In the genomic region with DNA sequence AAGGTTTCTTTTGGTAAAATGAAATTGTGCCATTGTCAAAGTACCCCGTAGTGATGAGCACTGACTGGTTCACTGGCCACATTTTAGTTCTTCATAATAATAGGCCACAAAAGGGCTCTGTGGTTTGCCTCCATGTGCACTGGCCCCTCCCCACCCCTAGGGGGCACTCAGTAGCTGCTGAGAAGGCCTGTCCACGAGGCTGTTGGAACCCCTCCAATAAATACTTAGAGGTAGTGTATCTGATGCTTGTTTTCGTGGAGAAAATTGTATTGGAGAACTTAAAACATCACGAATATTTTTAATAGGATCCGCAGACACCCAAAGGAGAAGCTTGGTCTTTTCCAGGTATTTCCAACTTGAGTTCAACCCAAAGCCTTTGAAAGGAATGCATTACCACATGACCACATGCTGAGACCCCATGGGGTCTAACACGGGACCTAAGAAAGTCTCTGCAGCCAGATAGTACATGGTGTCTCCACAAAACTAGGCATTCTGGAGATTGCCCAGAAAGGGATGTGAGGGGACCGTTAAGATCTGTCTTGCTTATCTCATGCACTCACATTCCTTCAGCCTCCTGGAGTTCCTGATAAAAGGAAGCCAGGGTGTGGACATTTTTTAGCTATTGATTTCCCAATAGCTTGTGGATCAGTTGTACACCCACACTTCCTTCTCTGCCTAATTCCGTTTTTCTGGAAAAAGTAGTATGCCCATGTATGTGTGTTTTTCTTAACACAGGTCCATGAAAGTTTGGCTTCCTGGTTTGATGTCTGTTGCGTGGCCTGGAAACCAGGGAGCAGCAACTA, we compare ENCODE assay signal across 9 cellular contexts. TPM values are rescaled to one million over a fixed set of nuclear protein-coding genes. Genes with fewer than 3 reads are reported as not detected.
DNase-seq lines count a peak whose midpoint lies in the region; ATAC-seq and TF ChIP-seq lines count a peak whose summit lies in the region.
"Had no signal": no experiment of that assay in that cellular context is flagged by ENCODE, and none has a peak within 500 bp of the region (broad histone marks: within the 10 kb centered on the region; RNA-seq: fewer than 3 reads in every experiment).

No MANE protein-coding gene starts in this region.

- H4K20me1 ChIP-seq in OCI-LY7 (ENCODE audit: insufficient read depth, low read length), result no peaks in the 10 kb centered on the region

- H3K4me3 ChIP-seq in OCI-LY7 (ENCODE audit: low read depth, low read length, poor library complexity, severe bottlenecking) (no peak overlapping the region), breast epithelium (no peak overlapping the region), right lobe of liver (no peak overlapping the region), aorta (ENCODE audit: low read length in 2 of 2) (no peak overlapping the region)

- WGBS in right lobe of liver (ENCODE audit: insufficient coverage, low coverage, low lambda C conversion rate, missing lambda C conversion rate), result 28% methylated on average over 8 of the region's 9 CpGs
- WGBS in aorta, 2 donors, result 61 to 64% methylated on average over 9 of the region's 9 CpGs

- POLR2A ChIA-PET in OCI-LY7 (lab: Charles Lee), result interaction anchor here (0.8 kb wide), 1 partner anchor 25 kb away, joined by 3 read pairs; no protein-coding TSS in a partner anchor

- no peaks in the 10 kb centered on the region for H3K4me1 ChIP-seq in OCI-LY7 (ENCODE audit: insufficient read depth, low read length, poor library complexity, severe bottlenecking)
- H3K4me1 ChIP-seq in breast epithelium, result no peaks in the 10 kb centered on the region
- peaks cover 0 to 12% (median 4%) of the 10 kb centered on the region in 4 donors for H3K4me1 ChIP-seq in right lobe of liver
- H3K4me1 ChIP-seq in aorta (ENCODE audit: control insufficient read depth in 1 of 2, insufficient read depth in 2 of 2, low read length in 2 of 2), result no peaks in the 10 kb centered on the region

- ATAC-seq in HG03342 (IDR thresholded peaks at IDR 0.05; ENCODE audit: unreplicated experiment) (peak; percentile 78), right lobe of liver (peak; percentile 96 to 97 (median 96)), aorta (ENCODE audit: low FRiP score) (peak; percentile 75)

- H3K36me3 ChIP-seq in OCI-LY7 (ENCODE audit: insufficient read depth, low read length) (no peaks in the 10 kb centered on the region), breast epithelium (no peaks in the 10 kb centered on the region), right lobe of liver (no peaks in the 10 kb centered on the region), aorta (ENCODE audit: control insufficient read depth in 1 of 2, insufficient read depth in 2 of 2, low read length in 1 of 2) (no peaks in the 10 kb centered on the region)

- H3K79me2 ChIP-seq in OCI-LY7 (ENCODE audit: insufficient read depth, low read depth, low read length), result no peaks in the 10 kb centered on the region

- in situ Hi-C loops in G401 (cut with HindIII; ENCODE audit: low sequenced_read_pairs), result no loop called here

- H3K9me2 ChIP-seq in OCI-LY7 (ENCODE audit: insufficient read depth, low read length), result no peaks in the 10 kb centered on the region

- H3K9me3 ChIP-seq in OCI-LY7 (ENCODE audit: low read length) (no peaks in the 10 kb centered on the region), breast epithelium (no peaks in the 10 kb centered on the region), right lobe of liver (no peaks in the 10 kb centered on the region), aorta (ENCODE audit: control insufficient read depth, low read length) (peaks cover 1% of the 10 kb centered on the region)
- H3K9me3 ChIP-seq: neutrophil had no signal

- H3K4me2 ChIP-seq in OCI-LY7 (ENCODE audit: low read length), result no peak overlapping the region

- no peak for TF ChIP-seq POLR2A in breast epithelium (IDR thresholded peaks at IDR 0.05)
- no peak for TF ChIP-seq POLR2A in right lobe of liver (IDR thresholded peaks at IDR 0.05)

- no peak overlapping the region for H3K27ac ChIP-seq in OCI-LY7 (ENCODE audit: low read depth, low read length, poor library complexity, severe bottlenecking)
- no peak overlapping the region for H3K27ac ChIP-seq in breast epithelium
- no peak overlapping the region for H3K27ac ChIP-seq in right lobe of liver
- H3K27ac ChIP-seq in aorta (ENCODE audit: low read depth in 1 of 2, low read length in 2 of 2), result no peak overlapping the region
- H3K27ac ChIP-seq: neutrophil had no signal

- intact Hi-C loops in OCI-LY7 (cut with micrococcal nuclease; ENCODE audit: unreplicated experiment), result loop anchor here (1.0 kb wide), 1 partner anchor 146 kb away; no protein-coding TSS in a partner anchor
- intact Hi-C loops in breast epithelium (cut with DNase I; ENCODE audit: low total_unique reads), result no loop called here
- intact Hi-C loops in right lobe of liver (cut with DNase I), result loop anchor here in 1 of 2 donors (10.0 kb wide), 1 partner anchor 141 kb away; no protein-coding TSS in a partner anchor
- intact Hi-C loops in aorta (cut with DNase I), result no loop called here

- peak; percentile 79 for TF ChIP-seq CTCF in GM12872 (IDR thresholded peaks at IDR 0.05; ENCODE audit: insufficient read depth, low read depth, low read length)
- peak; percentile 92 for TF ChIP-seq CTCF in OCI-LY7 (conservative IDR thresholded peaks at IDR 0.05; ENCODE audit: low read length)
- TF ChIP-seq CTCF in breast epithelium (IDR thresholded peaks at IDR 0.05), result peak; percentile 46 to 76 (median 69)
- TF ChIP-seq CTCF in right lobe of liver (IDR thresholded peaks at IDR 0.05), result peak; percentile 92 to 98 (median 94)

- H3K27me3 ChIP-seq in breast epithelium (no peaks in the 10 kb centered on the region), right lobe of liver (no peaks in the 10 kb centered on the region), aorta (ENCODE audit: control insufficient read depth in 1 of 2, insufficient read depth in 2 of 2, low read length in 1 of 2) (no peaks in the 10 kb centered on the region)
- H3K27me3 ChIP-seq: neutrophil had no signal

- BruUV-seq in OCI-LY7 (replicated peaks; lab: Mats Ljungman, UMichigan), result no TSS peak

- DNase-seq in AML-193 (lab: John Stamatoyannopoulos, UW) (peak; percentile 34 to 44), OCI-LY7 (ENCODE audit: low spot score) (peak; percentile 49), breast epithelium (ENCODE audit: low spot score in 2 of 2) (peak in 1 of 2 donors; percentile 27), right lobe of liver (peak; percentile 62 to 81 (median 76)), aorta (no peak), G401 (ENCODE audit: low spot score) (no peak)

- CTCF ChIA-PET in OCI-LY7 (lab: Charles Lee; ENCODE audit: unreplicated experiment), result no interaction called here

- no peak overlapping the region for H2AFZ ChIP-seq in OCI-LY7 (ENCODE audit: low read length)

RNA-seq across cellular contexts. Expression of a gene that starts 28.5 kb away (rescaled TPM):
- not detected in 2 replicates for total RNA-seq in OCI-LY7 (2014; rRNA removed; shearing (Covaris generic))
- total RNA-seq in OCI-LY7 (2022), result not detected in 2 replicates
- 10 to 100 TPM; 35.0 to 73.7 (median 35.9) TPM for total RNA-seq in breast epithelium
- total RNA-seq in right lobe of liver, result 10 to 100 TPM in 1 of 6 experiments, 1 to 10 TPM in 5; 3.6 to 20.9 (median 9.0) TPM
- total RNA-seq in aorta, result 10 to 100 TPM; 45.3 to 46.4 TPM
- 1 to 10 TPM in 1 of 2 donors, under 1 TPM in 1; 0.10 to 6.0 TPM for polyA plus RNA-seq in aorta
- not detected in 2 replicates for total RNA-seq in G401 (2014; rRNA removed; shearing (Covaris generic))

Comparison
In these comparisons a context has a peak if more than half of its experiments do, and no peak if none do; other contexts are left out.
1. DNase-seq: peak in AML-193 (2 of 2), OCI-LY7 (single experiment) and right lobe of liver (3 of 3); none in aorta (0 of 2) and G401 (single experiment).
2. Peak in every context shown above with its lines, with median percentiles within 50 percentile points of each other: CTCF ChIP-seq and ATAC-seq.